ENCODE assay signal across 13 cellular contexts in the genomic region with DNA sequence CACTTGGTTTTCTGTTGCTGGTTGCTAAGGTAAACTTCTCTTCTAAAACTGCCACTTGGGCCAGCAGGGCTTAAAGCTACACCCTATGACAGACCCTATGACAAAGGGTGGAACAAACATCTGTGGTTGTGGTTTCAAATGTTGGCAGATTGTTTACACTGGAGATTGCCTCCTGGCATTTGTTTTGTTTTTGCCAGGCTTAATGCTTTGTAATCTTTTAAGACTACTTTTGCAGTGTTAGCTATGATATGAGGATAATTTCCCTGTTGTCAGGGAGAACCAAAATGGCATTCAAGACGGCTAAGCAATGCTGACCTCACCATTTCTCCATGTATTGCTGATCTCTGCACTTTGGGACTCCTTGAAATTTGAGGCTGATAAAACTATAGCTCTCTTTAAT. TPM values are rescaled to one million over a fixed set of nuclear protein-coding genes. Genes with fewer than 3 reads are reported as not detected.
DNase-seq lines count a peak whose midpoint lies in the region; ATAC-seq and TF ChIP-seq lines count a peak whose summit lies in the region.
"Had no signal": no experiment of that assay in that cellular context is flagged by ENCODE, and none has a peak within 500 bp of the region (broad histone marks: within the 10 kb centered on the region; RNA-seq: fewer than 3 reads in every experiment).

No MANE protein-coding gene starts in this region.

- H3K4me3 ChIP-seq in choroid plexus epithelial cell (ENCODE audit: low read depth, low read length): no peak overlapping the region

- ATAC-seq in HG02852 (IDR thresholded peaks at IDR 0.05; ENCODE audit: unreplicated experiment): no peak

- TF ChIP-seq CTCF in choroid plexus epithelial cell (conservative IDR thresholded peaks at IDR 0.05; ENCODE audit: low read depth, low read length): no peak

- peak; percentile 38 for DNase-seq in NCI-H2107 treated with DMSO at 0.1 percent for 48 hours (lab: John Stamatoyannopoulos, UW; ENCODE audit: unreplicated experiment)
- no peak for DNase-seq in NCI-H2107 (lab: John Stamatoyannopoulos, UW)
- DNase-seq in NAMALWA (ENCODE audit: low spot score): peak; percentile 4
- DNase-seq in choroid plexus epithelial cell (ENCODE audit: low read depth): peak; percentile 23
- peak; percentile 54 for DNase-seq in renal cortical epithelial cell (ENCODE audit: low read depth)
- no peak for DNase-seq in NCI-H446 (lab: John Stamatoyannopoulos, UW)
- no peak for DNase-seq in C1 segment of cervical spinal cord (lab: John Stamatoyannopoulos, UW)
- DNase-seq: activated CD4-positive, alpha-beta T cell treated with anti-CD3 and anti-CD28 coated beads, Interleukin-2, amount 50 U/mL, for 1 hour; activated naive CD8-positive, alpha-beta T cell treated with anti-CD3 and anti-CD28 coated beads, Interleukin-2, amount 10 ng/mL, durations not matched to agents 7 days and 5 days; GDM1; stimulated activated CD4-positive, alpha-beta T cell treated with anti-CD3 and anti-CD28 coated beads, Interleukin-15, amount 100 ng/mL, for 24 hours; SW 1271 had no signal

RNA-seq across cellular contexts. Expression of gene MAMDC2, which starts 50.3 kb away (rescaled TPM):
- 32.9 and 39.1 TPM in 2 replicates for total RNA-seq in renal cortical epithelial cell

Comparison
In these comparisons a context has a peak if more than half of its experiments do, and no peak if none do; other contexts are left out.
1. DNase-seq: peak in NCI-H2107 treated with DMSO at 0.1 percent for 48 hours (single experiment), NAMALWA (single experiment), choroid plexus epithelial cell (single experiment) and renal cortical epithelial cell (single experiment); none in NCI-H2107 (single experiment), NCI-H446 (0 of 2) and C1 segment of cervical spinal cord (0 of 14).